Comparison of ENCODE assay signal across 1 cellular context in the genomic region with DNA sequence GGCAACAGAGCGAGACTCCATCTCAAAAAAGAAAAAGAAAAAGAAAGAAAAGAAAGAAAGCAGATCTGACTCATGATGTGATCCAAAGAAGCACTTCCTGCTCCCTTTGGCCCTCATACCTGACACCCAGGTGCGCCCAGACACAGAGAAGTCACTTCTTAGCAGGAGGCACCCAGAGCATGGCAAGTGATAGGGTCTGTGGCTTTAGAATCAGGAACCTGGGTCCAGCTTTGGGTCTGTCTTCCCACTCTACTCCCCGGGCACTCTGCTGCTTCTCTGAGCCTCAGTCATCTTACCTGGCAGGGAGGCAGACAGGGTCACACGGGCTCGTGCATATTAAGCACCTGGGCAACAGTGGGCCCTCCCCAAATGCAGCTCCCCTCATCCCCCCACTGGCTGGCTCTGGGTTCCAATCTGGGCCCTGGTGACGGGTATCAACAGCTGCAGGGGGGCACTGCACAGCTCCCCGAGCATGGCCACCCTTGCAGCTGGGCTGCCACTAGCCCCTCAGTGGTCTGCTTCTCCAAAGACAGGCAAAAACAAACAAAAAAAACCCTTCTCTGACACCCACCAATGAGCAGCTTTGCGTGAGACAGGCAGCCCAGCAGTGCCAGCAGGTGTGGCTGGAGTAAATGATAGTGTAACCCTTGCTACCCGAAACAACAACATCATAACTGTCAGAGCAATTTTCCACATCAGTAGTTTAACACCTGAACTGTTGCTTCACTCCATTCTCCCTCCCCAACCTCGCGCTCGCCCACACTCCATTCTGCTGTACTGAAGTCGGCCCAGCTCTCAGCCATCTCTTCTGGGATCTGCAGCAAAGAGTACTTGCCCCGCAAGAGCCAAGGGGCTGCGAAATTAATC.
TF ChIP-seq lines count a peak whose summit lies in the region.

No MANE protein-coding gene starts in this region.

TF ChIP-seq in HepG2, 621 proteins besides CTCF, POLR2A, EP300 and RAD21 (continued from another document):
- TF ChIP-seq PAXIP1 (CRISPR knock-in tag; conservative IDR thresholded peaks at IDR 0.05) (no peak), ZNF317 (CRISPR knock-in tag; IDR thresholded peaks at IDR 0.05) (no peak), TP53 (CRISPR knock-in tag; conservative IDR thresholded peaks at IDR 0.05) (no peak), SOX13 (IDR thresholded peaks at IDR 0.05) (no peak), SOX13 (CRISPR knock-in tag; conservative IDR thresholded peaks at IDR 0.05 in 1 of 2, IDR thresholded peaks at IDR 0.05 in 1 of 2) (no peak), ZFY (CRISPR knock-in tag; IDR thresholded peaks at IDR 0.05) (no peak), RXRA (CRISPR knock-in tag; IDR thresholded peaks at IDR 0.05) (no peak), PBX2 (CRISPR knock-in tag; IDR thresholded peaks at IDR 0.05) (no peak), REL (CRISPR knock-in tag; conservative IDR thresholded peaks at IDR 0.05) (no peak), SYNCRIP (IDR thresholded peaks at IDR 0.05; ENCODE audit: insufficient read depth, low read depth, low read length) (no peak), ZNF546 (CRISPR knock-in tag; conservative IDR thresholded peaks at IDR 0.05) (no peak), CCDC6 (CRISPR knock-in tag; IDR thresholded peaks at IDR 0.05) (no peak), ZFP1 (CRISPR knock-in tag; IDR thresholded peaks at IDR 0.05) (no peak)
